Comparison of ENCODE assay signal across 8 cellular contexts in genomic region chr4:15002659-15003440, GRCh38. TPM values are rescaled to one million over a fixed set of nuclear protein-coding genes. Genes with fewer than 3 reads are reported as not detected.
DNase-seq lines count a peak whose midpoint lies in the region; ATAC-seq and TF ChIP-seq lines count a peak whose summit lies in the region.

No MANE protein-coding gene starts in this region.

- H3K9me3 Mint-ChIP-seq in activated CD4-positive, alpha-beta T cell treated with anti-CD3 and anti-CD28 coated beads for 36 hours (ENCODE audit: low read depth): no peaks in the 10 kb centered on the region
- peaks cover 2% of the 10 kb centered on the region for H3K9me3 Mint-ChIP-seq in chondrocyte (ENCODE audit: low read depth)

- no peaks in the 10 kb centered on the region for H3K27me3 ChIP-seq in layer of hippocampus (ENCODE audit: control insufficient read depth, insufficient read depth, low read length)

- peak overlapping the region; percentile 95 for H3K27ac Mint-ChIP-seq in activated CD4-positive, alpha-beta T cell treated with anti-CD3 and anti-CD28 coated beads for 36 hours
- H3K27ac Mint-ChIP-seq in chondrocyte (ENCODE audit: unreplicated experiment): peak overlapping the region; percentile 96

- ATAC-seq in HG02973 (IDR thresholded peaks at IDR 0.05; ENCODE audit: unreplicated experiment): peak; percentile 19
- peak; percentile 31 for ATAC-seq in activated CD4-positive, alpha-beta T cell treated with anti-CD3 and anti-CD28 coated beads for 36 hours

- intact Hi-C loops in activated CD4-positive, alpha-beta T cell treated with anti-CD3 and anti-CD28 coated beads for 36 hours (cut with DNase I, micrococcal nuclease): loop anchor here (1.0 to 10.0 kb wide), 19 partner anchors 32 to 1518 kb away; partner anchors contain the start of genes BOD1L1 (in 2 of the 2), FBXL5 (in 2 of the 2), TAPT1 (in 2 of the 2) and FAM200B (in 1 of the 2)

- H3K27me3 Mint-ChIP-seq in activated CD4-positive, alpha-beta T cell treated with anti-CD3 and anti-CD28 coated beads for 36 hours: no peaks in the 10 kb centered on the region
- H3K27me3 Mint-ChIP-seq in chondrocyte (ENCODE audit: low read depth): no peaks in the 10 kb centered on the region

- H3K36me3 Mint-ChIP-seq in activated CD4-positive, alpha-beta T cell treated with anti-CD3 and anti-CD28 coated beads for 36 hours (ENCODE audit: low read depth): peaks cover 2% of the 10 kb centered on the region
- peaks cover 2% of the 10 kb centered on the region for H3K36me3 Mint-ChIP-seq in chondrocyte (ENCODE audit: low read depth)

- H3K27ac ChIP-seq in layer of hippocampus (ENCODE audit: low read depth, low read length): peak overlapping the region; percentile 99

- peak overlapping the region; percentile 87 for H3K4me3 Mint-ChIP-seq in activated CD4-positive, alpha-beta T cell treated with anti-CD3 and anti-CD28 coated beads for 36 hours
- peak overlapping the region; percentile 84 for H3K4me3 Mint-ChIP-seq in chondrocyte (ENCODE audit: unreplicated experiment)

- POLR2A ChIA-PET in activated CD4-positive, alpha-beta T cell treated with anti-CD3 and anti-CD28 coated beads for 36 hours (lab: Charles Lee): no interaction called here

- CTCF ChIA-PET in activated CD4-positive, alpha-beta T cell treated with anti-CD3 and anti-CD28 coated beads for 36 hours (lab: Charles Lee): no interaction called here

- DNase-seq in NCI-H2081 (lab: John Stamatoyannopoulos, UW): peak; percentile 54 to 81
- no peak for DNase-seq in NCI-H2081 treated with DMSO at 0.1 percent for 48 hours (lab: John Stamatoyannopoulos, UW)
- DNase-seq in NCI-H345 treated with DMSO at 0.1 percent for 48 hours (lab: John Stamatoyannopoulos, UW; ENCODE audit: unreplicated experiment): peak; percentile 34
- peak; percentile 85 for DNase-seq in activated CD4-positive, alpha-beta T cell treated with anti-CD3 and anti-CD28 coated beads for 36 hours
- peak; percentile 93 for DNase-seq in chondrocyte (ENCODE audit: low spot score)
- peak; percentile 62 to 70 for DNase-seq in stimulated activated CD4-positive, alpha-beta T cell treated with anti-CD3 and anti-CD28 coated beads, Interleukin-1b, Interleukin-23, amount 100 ng/mL, for 4 hours (ENCODE audit: low read depth in 2 of 2)

- peaks cover 17% of the 10 kb centered on the region for H3K4me1 Mint-ChIP-seq in activated CD4-positive, alpha-beta T cell treated with anti-CD3 and anti-CD28 coated beads for 36 hours
- H3K4me1 Mint-ChIP-seq in chondrocyte (ENCODE audit: low read depth): peaks cover 27% of the 10 kb centered on the region

- TF ChIP-seq CTCF in chondrocyte (IDR thresholded peaks at IDR 0.05): no peak

RNA-seq across cellular contexts. Expression of gene CPEB2, which starts 0.6 kb away (rescaled TPM):
- total RNA-seq in activated CD4-positive, alpha-beta T cell treated with anti-CD3 and anti-CD28 coated beads for 36 hours: 1 to 10 TPM; 6.7 TPM
- 35.4 to 47.0 TPM (median 38.7 TPM) in 3 replicates for total RNA-seq in chondrocyte
